In genomic region chr20:18252597-18253451, GRCh38 we compare ENCODE assay signal across 18 cellular contexts. TPM values are rescaled to one million over a fixed set of nuclear protein-coding genes. Genes with fewer than 3 reads are reported as not detected.
DNase-seq lines count a peak whose midpoint lies in the region; ATAC-seq, FAIRE-seq and TF ChIP-seq lines count a peak whose summit lies in the region.
"Had no signal": no experiment of that assay in that cellular context is flagged by ENCODE, and none has a peak within 500 bp of the region (broad histone marks: within the 10 kb centered on the region; RNA-seq: fewer than 3 reads in every experiment).

No MANE protein-coding gene starts in this region.

- 58 to 75% (median 67%) methylated on average over 20 of the region's 20 CpGs for WGBS in small intestine, 3 donors

- H3K36me3 ChIP-seq in small intestine (ENCODE audit: control insufficient read depth in 2 of 2, insufficient read depth in 2 of 2, low read length in 2 of 2), result no peaks in the 10 kb centered on the region

- no peak for TF ChIP-seq CTCF in fibroblast of the aortic adventitia (IDR thresholded peaks at IDR 0.05; ENCODE audit: insufficient read depth, low read length)

- ATAC-seq in GM21737 (IDR thresholded peaks at IDR 0.05; ENCODE audit: unreplicated experiment) (no peak), HG03571 (IDR thresholded peaks at IDR 0.05; ENCODE audit: unreplicated experiment) (no peak), HG03565 (IDR thresholded peaks at IDR 0.05; ENCODE audit: unreplicated experiment) (no peak)
- ATAC-seq: activated T-helper 17 cell treated with anti-CD3 and anti-CD28 coated beads, Interleukin-2, amount 50 U/mL, for 72 hours; effector memory CD8-positive, alpha-beta T cell; naive thymus-derived CD8-positive, alpha-beta T cell; WTC11 had no signal

- FAIRE-seq in RCC 7860 (lab: Jason Lieb, UNC) (peak; percentile 97), small intestine (lab: Jason Lieb, UNC) (no peak)
- FAIRE-seq: frontal cortex had no signal

- H3K4me1 ChIP-seq in small intestine (ENCODE audit: control insufficient read depth in 2 of 2, insufficient read depth in 1 of 2, low read depth in 1 of 2, low read length in 1 of 2), result no peaks in the 10 kb centered on the region

- H3K27ac ChIP-seq in small intestine (ENCODE audit: low read depth in 1 of 2, low read length in 1 of 2), result no peak overlapping the region

- H3K27me3 ChIP-seq in small intestine (ENCODE audit: control insufficient read depth in 2 of 2, insufficient read depth in 2 of 2, low read length in 2 of 2), result no peaks in the 10 kb centered on the region

- H3K4me3 ChIP-seq in fibroblast of the aortic adventitia (ENCODE audit: low read depth, low read length) (no peak overlapping the region), small intestine (ENCODE audit: low read depth in 1 of 2, low read length in 2 of 2) (no peak overlapping the region)

- DNase-seq in H4 (ENCODE audit: low spot score) (peak; percentile 31), RCC 7860 (ENCODE audit: low spot score) (peak; percentile 93), fibroblast of the aortic adventitia (ENCODE audit: low read depth) (peak; percentile 35), small intestine (peak; percentile 16), GF-D8 (lab: John Stamatoyannopoulos, UW) (no peak)
- DNase-seq: Caco-2; cerebellar nuclear complex; effector memory CD8-positive, alpha-beta T cell; naive thymus-derived CD8-positive, alpha-beta T cell; NCI-H2107; NCI-H82; T-helper 1 cell had no signal

- no peaks in the 10 kb centered on the region for H3K9me3 ChIP-seq in small intestine (ENCODE audit: control insufficient read depth, low read depth)
- H3K9me3 ChIP-seq: Caco-2 had no signal

RNA-seq across cellular contexts. Expression of gene ZNF133, which starts 35.5 kb away (rescaled TPM):
- 9.5 and 10.8 TPM in 2 replicates for total RNA-seq in H4 (2014; rRNA removed; shearing (Covaris generic))
- total RNA-seq in fibroblast of the aortic adventitia (ENCODE audit: low replicate concordance), result 14.6 and 22.2 TPM in 2 replicates
- polyA plus RNA-seq in small intestine, result 10 to 100 TPM in 1 of 3 donors, 1 to 10 TPM in 2; 7.5 to 13.9 (median 7.8) TPM
